Comparison of ENCODE assay signal across 8 cellular contexts in the genomic region with DNA sequence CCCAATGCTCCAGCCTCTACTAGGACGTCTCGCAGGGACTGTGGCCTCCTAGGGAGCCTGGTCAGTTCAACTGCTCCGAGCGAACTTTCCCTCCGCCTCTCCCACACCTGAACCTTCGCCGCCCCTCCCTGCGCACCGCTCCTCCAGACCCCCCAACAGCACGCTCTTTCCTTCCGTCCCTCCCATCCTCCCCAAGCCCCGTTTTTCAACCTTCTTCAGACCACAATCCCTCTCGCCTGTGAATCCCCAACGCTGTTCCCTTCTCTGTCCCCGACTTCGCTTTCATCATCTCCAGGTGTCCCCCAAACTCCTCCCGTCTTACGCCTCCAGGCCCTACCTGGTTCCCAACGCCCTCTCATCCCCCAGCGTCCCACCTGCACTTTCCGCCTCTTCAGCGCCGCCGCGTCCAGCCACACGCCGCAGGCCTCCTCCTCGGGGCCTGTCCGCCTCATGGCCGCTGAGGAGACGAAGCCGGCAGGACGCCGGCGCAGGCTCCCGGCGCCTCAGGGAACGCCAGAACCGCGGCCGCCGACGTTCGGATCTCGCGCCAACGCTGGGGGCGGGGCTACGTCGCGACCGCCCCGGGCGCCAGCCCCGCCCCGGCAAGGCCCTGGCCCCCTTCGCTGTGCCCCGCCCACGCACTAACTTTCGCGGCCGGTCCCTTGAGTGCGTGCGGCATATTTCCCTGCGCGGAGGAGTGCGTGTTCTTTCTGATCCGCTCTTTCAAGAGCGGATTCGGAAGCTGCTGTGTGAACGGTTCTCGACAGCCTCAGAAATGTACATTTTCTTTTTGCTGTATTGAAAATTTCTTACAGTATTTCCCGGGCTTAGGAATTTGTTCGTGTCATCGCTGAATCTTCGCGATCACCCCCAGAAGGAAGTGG. TPM values are rescaled to one million over a fixed set of nuclear protein-coding genes. Genes with fewer than 3 reads are reported as not detected.
DNase-seq lines count a peak whose midpoint lies in the region; ATAC-seq and TF ChIP-seq lines count a peak whose summit lies in the region.

A gene with protein sequence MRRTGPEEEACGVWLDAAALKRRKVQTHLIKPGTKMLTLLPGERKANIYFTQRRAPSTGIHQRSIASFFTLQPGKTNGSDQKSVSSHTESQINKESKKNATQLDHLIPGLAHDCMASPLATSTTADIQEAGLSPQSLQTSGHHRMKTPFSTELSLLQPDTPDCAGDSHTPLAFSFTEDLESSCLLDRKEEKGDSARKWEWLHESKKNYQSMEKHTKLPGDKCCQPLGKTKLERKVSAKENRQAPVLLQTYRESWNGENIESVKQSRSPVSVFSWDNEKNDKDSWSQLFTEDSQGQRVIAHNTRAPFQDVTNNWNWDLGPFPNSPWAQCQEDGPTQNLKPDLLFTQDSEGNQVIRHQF (minus strand): TSS at position 552 of the 884 bp plus-strand sequence. CDS start 100 bp downstream, at position 452.

- no peak for TF ChIP-seq CTCF in AG04449 (IDR thresholded peaks at IDR 0.05; ENCODE audit: insufficient read depth, low read length, missing control alignments)
- no peak for TF ChIP-seq CTCF in chondrocyte (IDR thresholded peaks at IDR 0.05)

- H3K36me3 Mint-ChIP-seq in chondrocyte (ENCODE audit: low read depth): peaks cover 7% of the 10 kb centered on the region

- H3K27ac Mint-ChIP-seq in chondrocyte (ENCODE audit: unreplicated experiment): peak within 1 kb of the TSS; percentile 99

- peak within 1 kb of the TSS; percentile 83 for H3K4me3 ChIP-seq in AG04449 (ENCODE audit: low read depth, low read length)

- peak within 1 kb of the TSS; percentile 66 for H3K27ac ChIP-seq in layer of hippocampus (ENCODE audit: low read depth, low read length)

- DNase-seq in AG04449 (ENCODE audit: low read depth, low spot score) (peak; percentile 21), NCI-H345 treated with DMSO at 0.1 percent for 48 hours (lab: John Stamatoyannopoulos, UW; ENCODE audit: unreplicated experiment) (peak; percentile 71), chondrocyte (ENCODE audit: low spot score) (no peak)
- DNase-seq in activated CD4-positive, alpha-beta T cell treated with anti-CD3 and anti-CD28 coated beads for 24 hours (ENCODE audit: low read depth in 2 of 2): peak; percentile 88 to 89
- DNase-seq in stimulated activated CD4-positive, alpha-beta T cell treated with anti-CD3 and anti-CD28 coated beads, Interleukin-1b, Interleukin-23, amount 100 ng/mL, for 1 hour (ENCODE audit: low read depth in 2 of 2): peak; percentile 76 to 88

- H3K4me1 Mint-ChIP-seq in chondrocyte (ENCODE audit: low read depth): peaks cover 27% of the 10 kb centered on the region

- no peaks in the 10 kb centered on the region for H3K27me3 Mint-ChIP-seq in chondrocyte (ENCODE audit: low read depth)

- CTCF ChIA-PET in AG04449 (lab: Yijun Ruan, JAX): interaction anchor here (0.8 kb wide), 1 partner anchor 138 kb away, joined by 5 read pairs; a partner anchor contains a TSS

- ATAC-seq in GM18907 (IDR thresholded peaks at IDR 0.05; ENCODE audit: unreplicated experiment): peak; percentile 81
- ATAC-seq in HG03175 (IDR thresholded peaks at IDR 0.05; ENCODE audit: unreplicated experiment): peak; percentile 91

- H3K4me3 Mint-ChIP-seq in chondrocyte (ENCODE audit: unreplicated experiment): peak within 1 kb of the TSS; percentile 93

- no peaks in the 10 kb centered on the region for H3K27me3 ChIP-seq in layer of hippocampus (ENCODE audit: control insufficient read depth, insufficient read depth, low read length)

- no peaks in the 10 kb centered on the region for H3K9me3 Mint-ChIP-seq in chondrocyte (ENCODE audit: low read depth)

- POLR2A ChIA-PET in AG04449 (lab: Yijun Ruan, JAX): no interaction called here

RNA-seq across cellular contexts. Expression of the gene that starts here (rescaled TPM):
- 0.80 to 2.9 TPM (median 1.2 TPM) in 3 replicates for total RNA-seq in chondrocyte
